In genomic region chr11:34075178-34075820, GRCh38 we compare ENCODE assay signal across 12 cellular contexts. TPM values are rescaled to one million over a fixed set of nuclear protein-coding genes. Genes with fewer than 3 reads are reported as not detected.
DNase-seq lines count a peak whose midpoint lies in the region; ATAC-seq, FAIRE-seq and TF ChIP-seq lines count a peak whose summit lies in the region.
"Had no signal": no experiment of that assay in that cellular context is flagged by ENCODE, and none has a peak within 500 bp of the region (broad histone marks: within the 10 kb centered on the region; RNA-seq: fewer than 3 reads in every experiment).

No MANE protein-coding gene starts in this region.

- FAIRE-seq in HTR-8/SVneo (lab: Jason Lieb, UNC) (no peak), astrocyte (lab: Jason Lieb, UNC) (no peak)

- H3K36me3 Mint-ChIP-seq in astrocyte (ENCODE audit: low read depth, unreplicated experiment): peaks cover 16% of the 10 kb centered on the region

- 62 to 77% methylated on average over 2 of the region's 2 CpGs for WGBS in lung, 2 donors

- H3K9me3 ChIP-seq in astrocyte (ENCODE audit: insufficient read depth, low read depth, low read length) (no peaks in the 10 kb centered on the region), lung (ENCODE audit: control insufficient read depth in 2 of 2, insufficient read depth in 1 of 2, low read length in 1 of 2) (no peaks in the 10 kb centered on the region)

- H3K27me3 ChIP-seq in astrocyte (ENCODE audit: insufficient read depth, low read length) (no peaks in the 10 kb centered on the region), lung (ENCODE audit: control insufficient read depth, insufficient read depth) (no peaks in the 10 kb centered on the region)

- H3K4me2 ChIP-seq in astrocyte (ENCODE audit: low read length): peak overlapping the region; percentile 78

- peak overlapping the region; percentile 15 for H3K4me3 ChIP-seq in astrocyte (ENCODE audit: insufficient read depth, low read depth, low read length)
- H3K4me3 ChIP-seq in lung: no peak overlapping the region

- peak overlapping the region; percentile 27 for H3K27ac Mint-ChIP-seq in astrocyte (ENCODE audit: unreplicated experiment)

- no peak for TF ChIP-seq CTCF in AG09319 (IDR thresholded peaks at IDR 0.05; ENCODE audit: low read depth, low read length)
- no peak for TF ChIP-seq CTCF in astrocyte (IDR thresholded peaks at IDR 0.05; ENCODE audit: insufficient read depth, low read depth, low read length)
- TF ChIP-seq CTCF in lung (IDR thresholded peaks at IDR 0.05; ENCODE audit: control extremely low read depth, extremely low read depth): no peak

- peaks cover 91% of the 10 kb centered on the region for H4K20me1 ChIP-seq in astrocyte (ENCODE audit: insufficient read depth, low read length)

- H3K79me2 ChIP-seq in astrocyte (ENCODE audit: insufficient read depth, low read length): peaks cover 85% of the 10 kb centered on the region

- peak overlapping the region; percentile 42 for H3K9ac ChIP-seq in astrocyte (ENCODE audit: low read length)

- H3K9me3 Mint-ChIP-seq in astrocyte (ENCODE audit: unreplicated experiment): no peaks in the 10 kb centered on the region
- H3K9me3 Mint-ChIP-seq: neural crest cell had no signal

- peak overlapping the region; percentile 70 for H3K4me3 Mint-ChIP-seq in astrocyte (ENCODE audit: unreplicated experiment)
- H3K4me3 Mint-ChIP-seq: neural crest cell had no signal

- no peak overlapping the region for H2AFZ ChIP-seq in astrocyte (ENCODE audit: low read depth, low read length)

- peaks cover 23% of the 10 kb centered on the region for H3K4me1 ChIP-seq in astrocyte (ENCODE audit: insufficient read depth, low read length)
- peaks cover 0 to 1% of the 10 kb centered on the region in 2 donors for H3K4me1 ChIP-seq in lung (ENCODE audit: control insufficient read depth in 2 of 2, insufficient read depth in 2 of 2, low read length in 2 of 2)

- ATAC-seq in lung (ENCODE audit: insufficient read depth, low FRiP score) (peak; percentile 62), GM21529 (IDR thresholded peaks at IDR 0.05; ENCODE audit: unreplicated experiment) (no peak)

- H3K4me1 Mint-ChIP-seq in astrocyte (ENCODE audit: low read depth, unreplicated experiment): peaks cover 30% of the 10 kb centered on the region

- H3K27ac ChIP-seq in astrocyte (ENCODE audit: low read depth, low read length) (peak overlapping the region; percentile 64), lung (ENCODE audit: low read depth in 1 of 2, low read length in 1 of 2) (peak overlapping the region in 1 of 2 donors; percentile 34)

- no peaks in the 10 kb centered on the region for H3K27me3 Mint-ChIP-seq in astrocyte (ENCODE audit: low read depth, unreplicated experiment)

- H3K36me3 ChIP-seq in astrocyte (ENCODE audit: insufficient read depth, low read length): peaks cover 61% of the 10 kb centered on the region
- peaks cover 14 to 26% of the 10 kb centered on the region in 2 donors for H3K36me3 ChIP-seq in lung (ENCODE audit: control insufficient read depth in 2 of 2, insufficient read depth in 2 of 2, low read length in 2 of 2)

- DNase-seq in AG09319 (ENCODE audit: extremely low read depth, low read depth) (peak; percentile 19), HTR-8/SVneo (ENCODE audit: insufficient read length, low spot score) (peak; percentile 25), astrocyte (ENCODE audit: low read depth) (peak; percentile 78), lung (ENCODE audit: low spot score) (no peak), amygdala (lab: John Stamatoyannopoulos, UW) (no peak), cortex of kidney (lab: John Stamatoyannopoulos, UW) (no peak)
- DNase-seq in effector CD4-positive, alpha-beta T cell: no peak
- DNase-seq: activated gamma-delta T cell treated with Interleukin-2 at 50 U/mL for 16 hours, DMS79 treated with DMSO at 0.1 percent for 48 hours, NCI-H1436 treated with DMSO at 0.1 percent for 48 hours had no signal

RNA-seq across cellular contexts. Expression of gene CAPRIN1, which starts 23.8 kb away (rescaled TPM):
- total RNA-seq in astrocyte (294 and 309 TPM in 2 replicates), lung (100 to 1,000 TPM; 171 to 285 TPM)
- polyA plus RNA-seq in lung: 10 to 100 TPM; 65.6 to 66.4 TPM

RNA-seq across cellular contexts. Expression of gene NAT10, which starts 30.1 kb away (rescaled TPM):
- total RNA-seq in astrocyte: 31.9 and 32.2 TPM in 2 replicates
- 10 to 100 TPM; 27.1 to 41.1 TPM for total RNA-seq in lung
- 10 to 100 TPM; 24.2 to 28.3 TPM for polyA plus RNA-seq in lung

Comparison
In these comparisons a context has a peak if more than half of its experiments do, and no peak if none do; other contexts are left out.
1. DNase-seq: peak in AG09319 (single experiment), HTR-8/SVneo (single experiment) and astrocyte (single experiment); none in lung (single experiment), amygdala (0 of 56), effector CD4-positive, alpha-beta T cell (single experiment) and cortex of kidney (single experiment).